Comparison of ENCODE assay signal across 10 cellular contexts in the genomic region with DNA sequence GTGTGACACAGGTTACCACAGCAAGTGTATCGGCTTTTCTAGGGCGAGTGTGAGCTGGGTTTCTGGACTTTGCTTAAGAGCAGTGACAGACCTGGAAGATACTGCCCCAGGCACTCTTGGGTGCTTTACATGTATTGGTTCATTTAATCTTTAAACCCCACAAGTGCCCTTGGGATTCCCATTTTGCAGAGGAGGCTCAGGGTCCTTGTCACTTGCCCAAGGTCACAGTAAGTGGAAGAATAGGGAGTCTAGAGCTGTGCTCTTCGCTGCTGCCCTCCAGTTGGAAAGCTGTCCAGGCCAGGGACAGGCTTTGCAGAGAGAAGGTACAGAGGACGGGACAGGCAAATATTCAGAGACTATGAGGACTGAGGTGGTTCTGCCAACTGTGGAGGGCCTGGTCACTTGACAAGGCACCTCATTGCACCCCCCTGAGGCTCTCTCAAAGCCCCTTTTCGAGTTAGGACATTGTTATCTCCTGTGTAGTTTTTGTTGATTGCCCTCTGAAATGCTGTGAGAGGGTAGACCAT. TPM values are rescaled to one million over a fixed set of nuclear protein-coding genes. Genes with fewer than 3 reads are reported as not detected.
DNase-seq lines count a peak whose midpoint lies in the region; ATAC-seq, FAIRE-seq and TF ChIP-seq lines count a peak whose summit lies in the region.
"Had no signal": no experiment of that assay in that cellular context is flagged by ENCODE, and none has a peak within 500 bp of the region (broad histone marks: within the 10 kb centered on the region; RNA-seq: fewer than 3 reads in every experiment).

No MANE protein-coding gene starts in this region.

- H3K79me2 ChIP-seq in DND-41 (ENCODE audit: insufficient read depth, low read length) (peaks cover 63% of the 10 kb centered on the region), endothelial cell of umbilical vein (ENCODE audit: control insufficient read depth, insufficient read depth, low read length) (peaks cover 28% of the 10 kb centered on the region)

- POLR2A ChIA-PET in endothelial cell of umbilical vein (lab: Charles Lee): no interaction called here

- no TSS peak for BruUV-seq in endothelial cell of umbilical vein (replicated peaks; lab: Mats Ljungman, UMichigan)

- no peak for FAIRE-seq in endothelial cell of umbilical vein (lab: Jason Lieb, UNC)

- H3K4me3 Mint-ChIP-seq in stimulated activated memory B cell treated with anti-CD40 and anti-IgM and Interleukin-4, amounts not matched to agents 10 μg/mL and 1 μg/mL and 100 μg/mL, for 72 hours: no peak overlapping the region
- H3K4me3 Mint-ChIP-seq in natural killer cell treated with Interleukin-12 subunit alpha and Interleukin-12 subunit beta and Interleukin-15 and Interleukin-18, amount 100 ng/mL, for 72 hours: no peak overlapping the region

- H3K4me2 ChIP-seq in DND-41 (ENCODE audit: insufficient read depth, low read length): no peak overlapping the region
- H3K4me2 ChIP-seq in endothelial cell of umbilical vein (ENCODE audit: insufficient read depth, low read length): no peak overlapping the region

- CTCF ChIA-PET in endothelial cell of umbilical vein (lab: Charles Lee): interaction anchor here (0.6 to 2.3 kb wide), 4 partner anchors 11 to 56 kb away, joined by 3 to 9 read pairs (median 4); no protein-coding TSS in a partner anchor

- H3K27ac Mint-ChIP-seq in stimulated activated memory B cell treated with anti-CD40 and anti-IgM and Interleukin-4, amounts not matched to agents 10 μg/mL and 1 μg/mL and 100 μg/mL, for 72 hours: peak overlapping the region; percentile 84
- H3K27ac Mint-ChIP-seq in natural killer cell treated with Interleukin-12 subunit alpha and Interleukin-12 subunit beta and Interleukin-15 and Interleukin-18, amount 100 ng/mL, for 72 hours: peak overlapping the region in 1 of 2 donors; percentile 80

- DNase-seq in DND-41 (no peak), RWPE2 (ENCODE audit: low spot score) (no peak), endothelial cell of umbilical vein (ENCODE audit: low read depth, low spot score) (no peak)
- DNase-seq in stimulated activated CD8-positive, alpha-beta memory T cell treated with anti-CD3 and anti-CD28 coated beads, Interleukin-4, amount 100 ng/mL, for 48 hours: no peak
- no peak for DNase-seq in natural killer cell treated with Interleukin-12 subunit alpha and Interleukin-12 subunit beta and Interleukin-15 and Interleukin-18, amount 100 ng/mL, for 72 hours (ENCODE audit: low spot score)
- DNase-seq: OCI-M1; stimulated activated CD4-positive, alpha-beta T cell treated with anti-CD3 and anti-CD28 coated beads, Interleukin-12 subunit alpha, Interleukin-12 subunit beta, amount 100 ng/mL, for 4 hours had no signal

- intact Hi-C loops in endothelial cell of umbilical vein (cut with micrococcal nuclease): no loop called here

- H3K4me1 Mint-ChIP-seq in stimulated activated memory B cell treated with anti-CD40 and anti-IgM and Interleukin-4, amounts not matched to agents 10 μg/mL and 1 μg/mL and 100 μg/mL, for 72 hours: peaks cover 37% of the 10 kb centered on the region
- H3K4me1 Mint-ChIP-seq in natural killer cell treated with Interleukin-12 subunit alpha and Interleukin-12 subunit beta and Interleukin-15 and Interleukin-18, amount 100 ng/mL, for 72 hours (ENCODE audit: low read depth in 2 of 2): peaks cover 15 to 24% of the 10 kb centered on the region in 2 donors

- H3K36me3 ChIP-seq in DND-41 (ENCODE audit: insufficient read depth, low read length): peaks cover 81% of the 10 kb centered on the region
- peaks cover 42% of the 10 kb centered on the region for H3K36me3 ChIP-seq in RWPE2 (ENCODE audit: low read depth)
- peaks cover 0 to 6% of the 10 kb centered on the region in 2 experiments for H3K36me3 ChIP-seq in endothelial cell of umbilical vein (ENCODE audit: control insufficient read depth in 2 of 2, extremely low read depth in 1 of 2, insufficient read depth in 2 of 2, low read length in 2 of 2)

- no peak overlapping the region for H3K9ac ChIP-seq in DND-41 (ENCODE audit: low read depth, low read length)
- H3K9ac ChIP-seq in endothelial cell of umbilical vein (replicated peaks; ENCODE audit: extremely low read depth, insufficient read depth, low read length): no peak overlapping the region

- no peaks in the 10 kb centered on the region for H3K27me3 Mint-ChIP-seq in stimulated activated memory B cell treated with anti-CD40 and anti-IgM and Interleukin-4, amounts not matched to agents 10 μg/mL and 1 μg/mL and 100 μg/mL, for 72 hours
- no peaks in the 10 kb centered on the region for H3K27me3 Mint-ChIP-seq in natural killer cell treated with Interleukin-12 subunit alpha and Interleukin-12 subunit beta and Interleukin-15 and Interleukin-18, amount 100 ng/mL, for 72 hours

- ATAC-seq in DND-41 (ENCODE audit: insufficient read depth, low read depth) (no peak), RWPE2 (ENCODE audit: low read depth) (peak; percentile 21; the same call in 1 of the 3 replicates), GM21619 (IDR thresholded peaks at IDR 0.05; ENCODE audit: unreplicated experiment) (no peak), GM18868 (IDR thresholded peaks at IDR 0.05; ENCODE audit: unreplicated experiment) (no peak)
- no peak for ATAC-seq in stimulated activated memory B cell treated with anti-CD40 and anti-IgM and Interleukin-4, amounts not matched to agents 10 μg/mL and 1 μg/mL and 100 μg/mL, for 72 hours
- ATAC-seq in natural killer cell treated with Interleukin-12 subunit alpha and Interleukin-12 subunit beta and Interleukin-15 and Interleukin-18, amount 100 ng/mL, for 72 hours: no peak

- peaks cover 32% of the 10 kb centered on the region for H3K36me3 Mint-ChIP-seq in stimulated activated memory B cell treated with anti-CD40 and anti-IgM and Interleukin-4, amounts not matched to agents 10 μg/mL and 1 μg/mL and 100 μg/mL, for 72 hours
- peaks cover 5% of the 10 kb centered on the region for H3K36me3 Mint-ChIP-seq in natural killer cell treated with Interleukin-12 subunit alpha and Interleukin-12 subunit beta and Interleukin-15 and Interleukin-18, amount 100 ng/mL, for 72 hours

- H3K27ac ChIP-seq in DND-41 (ENCODE audit: low read length) (peak overlapping the region; percentile 50; the same call in 1 of the 2 replicates), RWPE2 (ENCODE audit: poor library complexity, severe bottlenecking) (no peak overlapping the region), endothelial cell of umbilical vein (ENCODE audit: insufficient read depth, low read depth, low read length) (peak overlapping the region; percentile 9)

- TF ChIP-seq CTCF in DND-41 (IDR thresholded peaks at IDR 0.05; ENCODE audit: borderline replicate concordance, extremely low read depth, low read length, poor library complexity, severe bottlenecking): no peak
- TF ChIP-seq CTCF in RWPE2 (IDR thresholded peaks at IDR 0.05; ENCODE audit: poor library complexity, severe bottlenecking): no peak
- no peak for TF ChIP-seq CTCF in endothelial cell of umbilical vein (IDR thresholded peaks at IDR 0.05; ENCODE audit: extremely low read depth in 1 of 2, insufficient read depth in 1 of 2, low read depth in 1 of 2, low read length in 2 of 2)

- H2AFZ ChIP-seq in DND-41 (ENCODE audit: low read depth, low read length) (no peak overlapping the region), endothelial cell of umbilical vein (ENCODE audit: low read depth, low read length) (no peak overlapping the region)

- no peaks in the 10 kb centered on the region for H3K27me3 ChIP-seq in DND-41 (ENCODE audit: insufficient read depth, low read length, poor library complexity)
- no peaks in the 10 kb centered on the region for H3K27me3 ChIP-seq in RWPE2 (ENCODE audit: insufficient read depth, poor library complexity, severe bottlenecking)
- H3K27me3 ChIP-seq in endothelial cell of umbilical vein (ENCODE audit: control insufficient read depth in 2 of 2, insufficient read depth in 2 of 2, low read length in 2 of 2): no peaks in the 10 kb centered on the region

- TF ChIP-seq POLR2A in endothelial cell of umbilical vein (IDR thresholded peaks at IDR 0.05; ENCODE audit: low read depth, low read length): no peak

- H3K9me3 ChIP-seq in DND-41 (ENCODE audit: insufficient read depth, low read length, severe bottlenecking) (no peaks in the 10 kb centered on the region), RWPE2 (ENCODE audit: severe bottlenecking) (no peaks in the 10 kb centered on the region), endothelial cell of umbilical vein (replicated peaks; ENCODE audit: control insufficient read depth, insufficient read depth, low read length) (no peaks in the 10 kb centered on the region)

- no peaks in the 10 kb centered on the region for H3K9me1 ChIP-seq in endothelial cell of umbilical vein (replicated peaks; ENCODE audit: control insufficient read depth, extremely low read depth, insufficient read depth, low read length)

- dilution Hi-C loops in endothelial cell of umbilical vein (cut with MboI; ENCODE audit: extremely low pct_ligation_motif_present, low sequenced_read_pairs): no loop called here

- H3K4me1 ChIP-seq in DND-41 (ENCODE audit: insufficient read depth, low read length) (no peaks in the 10 kb centered on the region), RWPE2 (ENCODE audit: insufficient read depth, poor library complexity, severe bottlenecking) (no peaks in the 10 kb centered on the region), endothelial cell of umbilical vein (ENCODE audit: control insufficient read depth, extremely low read depth, insufficient read depth, low read length) (peaks cover 23% of the 10 kb centered on the region)

- H3K4me3 ChIP-seq in DND-41 (ENCODE audit: low read depth in 1 of 2, low read length in 2 of 2): no peak overlapping the region
- H3K4me3 ChIP-seq in RWPE2 (ENCODE audit: severe bottlenecking): no peak overlapping the region
- no peak overlapping the region for H3K4me3 ChIP-seq in endothelial cell of umbilical vein (replicated peaks in 1 of 3; ENCODE audit: insufficient read depth in 1 of 3, low read depth in 1 of 3, low read length in 3 of 3)

- peaks cover 29% of the 10 kb centered on the region for H4K20me1 ChIP-seq in DND-41 (ENCODE audit: insufficient read depth, low read length)
- no peaks in the 10 kb centered on the region for H4K20me1 ChIP-seq in endothelial cell of umbilical vein (replicated peaks; ENCODE audit: control insufficient read depth, extremely low read depth, insufficient read depth, low read length)

- H3K9me3 Mint-ChIP-seq in stimulated activated memory B cell treated with anti-CD40 and anti-IgM and Interleukin-4, amounts not matched to agents 10 μg/mL and 1 μg/mL and 100 μg/mL, for 72 hours: no peaks in the 10 kb centered on the region
- no peaks in the 10 kb centered on the region for H3K9me3 Mint-ChIP-seq in natural killer cell treated with Interleukin-12 subunit alpha and Interleukin-12 subunit beta and Interleukin-15 and Interleukin-18, amount 100 ng/mL, for 72 hours

RNA-seq across cellular contexts. Expression of gene BBC3, which starts 42.4 kb away (rescaled TPM):
- total RNA-seq in endothelial cell of umbilical vein: 27.6 and 35.7 TPM in 2 replicates
- 11.3 and 15.8 TPM in 2 replicates for polyA plus RNA-seq in endothelial cell of umbilical vein
- 5.6 and 9.7 TPM in 2 replicates for polyA plus RNA-seq in endothelial cell of umbilical vein (2011; cell fraction: cytosol; rRNA removed)
- polyA plus RNA-seq in endothelial cell of umbilical vein (2011; cell fraction: nucleus; rRNA removed): 16.7 and 16.8 TPM in 2 replicates
- 9.7 and 16.2 TPM in 2 replicates for polyA plus RNA-seq in endothelial cell of umbilical vein (2012)
- polyA minus RNA-seq in endothelial cell of umbilical vein: 4.9 and 8.2 TPM in 2 replicates
- 5.2 TPM for polyA minus RNA-seq in endothelial cell of umbilical vein (2011; cell fraction: cytosol; rRNA and poly(A)+ RNA removed)
- polyA minus RNA-seq in endothelial cell of umbilical vein (2011; cell fraction: nucleus; rRNA and poly(A)+ RNA removed): 5.9 and 8.8 TPM in 2 replicates
- 1 to 10 TPM; 4.8 to 9.7 TPM for total RNA-seq in natural killer cell treated with Interleukin-12 subunit alpha and Interleukin-12 subunit beta and Interleukin-15 and Interleukin-18, amount 100 ng/mL, for 72 hours

RNA-seq across cellular contexts. Expression of gene SAE1, which starts 57.9 kb away (rescaled TPM):
- total RNA-seq in endothelial cell of umbilical vein: 219 and 223 TPM in 2 replicates
- polyA plus RNA-seq in endothelial cell of umbilical vein: 145 and 165 TPM in 2 replicates
- 219 and 237 TPM in 2 replicates for polyA plus RNA-seq in endothelial cell of umbilical vein (2011; cell fraction: cytosol; rRNA removed)
- polyA plus RNA-seq in endothelial cell of umbilical vein (2011; cell fraction: nucleus; rRNA removed): 101 and 130 TPM in 2 replicates
- polyA plus RNA-seq in endothelial cell of umbilical vein (2012): 191 and 235 TPM in 2 replicates
- polyA minus RNA-seq in endothelial cell of umbilical vein: 107 and 111 TPM in 2 replicates
- polyA minus RNA-seq in endothelial cell of umbilical vein (2011; cell fraction: cytosol; rRNA and poly(A)+ RNA removed): 50.6 TPM
- 25.6 and 34.4 TPM in 2 replicates for polyA minus RNA-seq in endothelial cell of umbilical vein (2011; cell fraction: nucleus; rRNA and poly(A)+ RNA removed)
- 100 to 1,000 TPM in 1 of 2 donors, 10 to 100 TPM in 1; 95.6 to 158 TPM for total RNA-seq in natural killer cell treated with Interleukin-12 subunit alpha and Interleukin-12 subunit beta and Interleukin-15 and Interleukin-18, amount 100 ng/mL, for 72 hours
